12 cellular contexts compared by ENCODE assay signal in the genomic region with DNA sequence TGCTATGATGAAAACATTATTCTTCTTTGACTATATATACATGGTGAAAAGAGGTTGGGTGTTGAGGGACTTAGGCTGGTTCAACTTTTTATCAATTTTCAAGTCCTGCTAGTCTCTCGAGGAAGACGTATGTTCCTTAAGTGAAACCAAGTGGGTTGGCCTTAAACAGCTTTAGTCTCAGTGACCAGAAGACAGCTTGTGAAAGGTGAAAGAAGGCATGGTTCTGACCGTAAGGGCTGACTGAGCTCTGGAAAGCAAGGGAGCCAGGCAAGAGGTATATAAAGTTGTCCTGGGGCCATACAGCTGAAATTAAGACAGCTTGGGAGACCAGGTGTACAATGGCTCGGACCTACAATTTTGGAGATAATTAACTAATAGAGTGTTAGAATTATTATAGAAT.
DNase-seq lines count a peak whose midpoint lies in the region; ATAC-seq and TF ChIP-seq lines count a peak whose summit lies in the region.
"Had no signal": no experiment of that assay in that cellular context is flagged by ENCODE, and none has a peak within 500 bp of the region (broad histone marks: within the 10 kb centered on the region; RNA-seq: fewer than 3 reads in every experiment).

No MANE protein-coding gene starts in this region.

- no peaks in the 10 kb centered on the region for H3K27me3 ChIP-seq in CD8-positive, alpha-beta memory T cell (ENCODE audit: insufficient read depth, low read length, poor library complexity, severe bottlenecking)
- no peaks in the 10 kb centered on the region for H3K27me3 ChIP-seq in WERI-Rb-1 (ENCODE audit: insufficient read depth, low read depth, severe bottlenecking)

- peak overlapping the region in 4 of 7 donors; percentile 1 to 39 (median 24) for H3K4me3 Mint-ChIP-seq in CD8-positive, alpha-beta memory T cell
- no peak overlapping the region for H3K4me3 Mint-ChIP-seq in stimulated activated naive CD8-positive, alpha-beta T cell treated with anti-CD3 and anti-CD28 coated beads, Interleukin-15, Interleukin-2, amounts not matched to agents 100 ng/mL and 50 ng/mL, for 24 hours
- H3K4me3 Mint-ChIP-seq: CD14-positive monocyte had no signal

- POLR2A ChIA-PET in CD8-positive, alpha-beta memory T cell (lab: Charles Lee), result no interaction called here

- no peaks in the 10 kb centered on the region for H3K36me3 ChIP-seq in CD8-positive, alpha-beta memory T cell (ENCODE audit: insufficient read depth, low read length)
- no peaks in the 10 kb centered on the region for H3K36me3 ChIP-seq in WERI-Rb-1

- TF ChIP-seq CTCF in WERI-Rb-1 (IDR thresholded peaks at IDR 0.05; ENCODE audit: low read depth, low read length), result no peak

- peaks cover 0 to 3% (median 0%) of the 10 kb centered on the region in 3 donors for H3K36me3 Mint-ChIP-seq in CD8-positive, alpha-beta memory T cell
- no peaks in the 10 kb centered on the region for H3K36me3 Mint-ChIP-seq in stimulated activated naive CD8-positive, alpha-beta T cell treated with anti-CD3 and anti-CD28 coated beads, Interleukin-15, Interleukin-2, amounts not matched to agents 100 ng/mL and 50 ng/mL, for 24 hours (ENCODE audit: low read depth)
- H3K36me3 Mint-ChIP-seq: CD14-positive monocyte had no signal

- no peaks in the 10 kb centered on the region for H3K4me1 ChIP-seq in CD8-positive, alpha-beta memory T cell (ENCODE audit: insufficient read depth, low read length)
- H3K4me1 ChIP-seq: A549 had no signal

- ATAC-seq in HG02798 (IDR thresholded peaks at IDR 0.05; ENCODE audit: poor library complexity, unreplicated experiment) (peak; percentile 42), HG03457 (IDR thresholded peaks at IDR 0.05; ENCODE audit: unreplicated experiment) (no peak)
- ATAC-seq: A549, HepG2 had no signal

- no peak overlapping the region for H3K4me3 ChIP-seq in CD8-positive, alpha-beta memory T cell (ENCODE audit: low read length)
- H3K4me3 ChIP-seq in WERI-Rb-1 (ENCODE audit: low read depth, low read length), result no peak overlapping the region
- H3K4me3 ChIP-seq: A549, GM23248 had no signal

- CTCF ChIA-PET in CD8-positive, alpha-beta memory T cell (lab: Charles Lee), result interaction anchor here (1.0 kb wide), 1 partner anchor 13 kb away, joined by 3 read pairs; no protein-coding TSS in a partner anchor

- DNase-seq in CD8-positive, alpha-beta memory T cell, result no peak
- DNase-seq in OCI-M1 (lab: John Stamatoyannopoulos, UW) (peak; percentile 11), WERI-Rb-1 (no peak)
- DNase-seq: DMS 273 treated with DMSO at 0.1 percent for 48 hours, GM23248, H7 had no signal

- peaks cover 17 to 27% (median 20%) of the 10 kb centered on the region in 3 donors for H3K4me1 Mint-ChIP-seq in CD8-positive, alpha-beta memory T cell
- peaks cover 33% of the 10 kb centered on the region for H3K4me1 Mint-ChIP-seq in stimulated activated naive CD8-positive, alpha-beta T cell treated with anti-CD3 and anti-CD28 coated beads, Interleukin-15, Interleukin-2, amounts not matched to agents 100 ng/mL and 50 ng/mL, for 24 hours (ENCODE audit: low read depth)
- H3K4me1 Mint-ChIP-seq: CD14-positive monocyte had no signal

- no peaks in the 10 kb centered on the region for H3K27me3 Mint-ChIP-seq in CD8-positive, alpha-beta memory T cell
- peaks cover 12% of the 10 kb centered on the region for H3K27me3 Mint-ChIP-seq in stimulated activated naive CD8-positive, alpha-beta T cell treated with anti-CD3 and anti-CD28 coated beads, Interleukin-15, Interleukin-2, amounts not matched to agents 100 ng/mL and 50 ng/mL, for 24 hours

- peaks cover 0 to 7% (median 2%) of the 10 kb centered on the region in 5 donors for H3K9me3 Mint-ChIP-seq in CD8-positive, alpha-beta memory T cell
- H3K9me3 Mint-ChIP-seq in stimulated activated naive CD8-positive, alpha-beta T cell treated with anti-CD3 and anti-CD28 coated beads, Interleukin-15, Interleukin-2, amounts not matched to agents 100 ng/mL and 50 ng/mL, for 24 hours, result peaks cover 10% of the 10 kb centered on the region

- no peak overlapping the region for H3K27ac ChIP-seq in CD8-positive, alpha-beta memory T cell (ENCODE audit: low read depth, low read length)
- no peak overlapping the region for H3K27ac ChIP-seq in WERI-Rb-1
- H3K27ac ChIP-seq: A549, GM23248 had no signal

- no peak overlapping the region for H3K27ac Mint-ChIP-seq in CD8-positive, alpha-beta memory T cell
- H3K27ac Mint-ChIP-seq in stimulated activated naive CD8-positive, alpha-beta T cell treated with anti-CD3 and anti-CD28 coated beads, Interleukin-15, Interleukin-2, amounts not matched to agents 100 ng/mL and 50 ng/mL, for 24 hours, result peak overlapping the region; percentile 38
- H3K27ac Mint-ChIP-seq: CD14-positive monocyte had no signal

- H3K9me3 ChIP-seq in CD8-positive, alpha-beta memory T cell (ENCODE audit: low read length), result no peaks in the 10 kb centered on the region
- H3K9me3 ChIP-seq in WERI-Rb-1 (ENCODE audit: severe bottlenecking), result no peaks in the 10 kb centered on the region
- H3K9me3 ChIP-seq: A549 had no signal
